Comparison of ENCODE assay signal across 16 cellular contexts in genomic region chr2:9471212-9471611, GRCh38. TPM values are rescaled to one million over a fixed set of nuclear protein-coding genes. Genes with fewer than 3 reads are reported as not detected.
DNase-seq lines count a peak whose midpoint lies in the region; ATAC-seq and TF ChIP-seq lines count a peak whose summit lies in the region.
"Had no signal": no experiment of that assay in that cellular context is flagged by ENCODE, and none has a peak within 500 bp of the region (broad histone marks: within the 10 kb centered on the region; RNA-seq: fewer than 3 reads in every experiment).

No MANE protein-coding gene starts in this region.

- DNase-seq in T-helper 17 cell: no peak
- peak; percentile 71 for DNase-seq in inferior parietal cortex (ENCODE audit: extremely low spot score)
- DNase-seq in occipital lobe (lab: John Stamatoyannopoulos, UW): peak; percentile 14
- DNase-seq in GM23338 (ENCODE audit: low spot score): no peak
- no peak for DNase-seq in cerebellar cortex (ENCODE audit: low spot score)
- DNase-seq: C1 segment of cervical spinal cord; Calu3; CD4-positive, alpha-beta memory T cell; COR-L47; DMS53; DMS79 treated with DMSO at 0.1 percent for 48 hours; GF-D8; GOT3 had no signal

- H3K27me3 Mint-ChIP-seq in T-helper 17 cell (no peaks in the 10 kb centered on the region), GM23338 (ENCODE audit: insufficient read depth, low read depth, poor library complexity) (peaks cover 12% of the 10 kb centered on the region)
- H3K27me3 Mint-ChIP-seq: CD4-positive, alpha-beta memory T cell had no signal

- H3K9me2 ChIP-seq in GM23338 (ENCODE audit: insufficient read depth): 0 out of 2 replicates have a peak, but pooled peaks cover under 1% of the 10 kb centered on the region

- H3K36me3 ChIP-seq in GM23338 (ENCODE audit: insufficient read depth): no peaks in the 10 kb centered on the region; the same call in 1 of the 2 replicates

- H2AFZ ChIP-seq in GM23338: no peak overlapping the region

- H3K27ac ChIP-seq in GM23338 (ENCODE audit: low read depth): no peak overlapping the region

- H3K4me1 Mint-ChIP-seq in T-helper 17 cell: peaks cover 15% of the 10 kb centered on the region
- peaks cover 11% of the 10 kb centered on the region for H3K4me1 Mint-ChIP-seq in GM23338

- peaks cover 22% of the 10 kb centered on the region for H3K27me3 ChIP-seq in GM23338 (ENCODE audit: insufficient read depth)

- no peaks in the 10 kb centered on the region for H3K9me3 Mint-ChIP-seq in GM23338
- H3K9me3 Mint-ChIP-seq: CD4-positive, alpha-beta memory T cell had no signal

- H3K4me3 ChIP-seq in GM23338: no peak overlapping the region
- H3K4me3 ChIP-seq: HAP-1 had no signal

- H3K36me3 Mint-ChIP-seq in T-helper 17 cell (ENCODE audit: low read depth) (no peaks in the 10 kb centered on the region), GM23338 (ENCODE audit: low read depth) (peaks cover 39% of the 10 kb centered on the region)

- H3F3A ChIP-seq in GM23338 (replicated peaks; ENCODE audit: low read depth): peaks cover 13% of the 10 kb centered on the region

- no peak overlapping the region for H3K4me3 Mint-ChIP-seq in T-helper 17 cell
- H3K4me3 Mint-ChIP-seq in GM23338: no peak overlapping the region

- H3K4me2 ChIP-seq in GM23338: no peak overlapping the region

- H3K27ac Mint-ChIP-seq in T-helper 17 cell (peak overlapping the region; percentile 37), GM23338 (no peak overlapping the region)

- no peak for ATAC-seq in T-helper 17 cell
- ATAC-seq in HG02571 (IDR thresholded peaks at IDR 0.05; ENCODE audit: unreplicated experiment): no peak
- no peak for ATAC-seq in GM23338

- no peaks in the 10 kb centered on the region for H3K79me2 ChIP-seq in GM23338 (replicated peaks; ENCODE audit: insufficient read depth)

- no peak for TF ChIP-seq CTCF in GM23338 (conservative IDR thresholded peaks at IDR 0.05; ENCODE audit: low read depth in 2 of 2)

- H4K20me1 ChIP-seq in GM23338 (replicated peaks; ENCODE audit: insufficient read depth): peaks cover 4% of the 10 kb centered on the region

- no peaks in the 10 kb centered on the region for H3K9me3 ChIP-seq in T-helper 17 cell (ENCODE audit: control insufficient read depth, low read length, poor library complexity, severe bottlenecking)
- H3K9me3 ChIP-seq: HAP-1 had no signal

- H3K4me1 ChIP-seq in GM23338 (ENCODE audit: insufficient read depth): peaks cover 10% of the 10 kb centered on the region; the same call in 1 of the 2 replicates

TF ChIP-seq in GM23338, 12 proteins besides CTCF, POLR2A, EP300 and RAD21 (continues in another document):
- TF ChIP-seq JUNB (IDR thresholded peaks at IDR 0.05; ENCODE audit: unreplicated experiment): no peak
- TF ChIP-seq CREB1 (CRISPR knock-in tag; IDR thresholded peaks at IDR 0.05; ENCODE audit: low read depth): no peak
- TF ChIP-seq, protein P1, sequence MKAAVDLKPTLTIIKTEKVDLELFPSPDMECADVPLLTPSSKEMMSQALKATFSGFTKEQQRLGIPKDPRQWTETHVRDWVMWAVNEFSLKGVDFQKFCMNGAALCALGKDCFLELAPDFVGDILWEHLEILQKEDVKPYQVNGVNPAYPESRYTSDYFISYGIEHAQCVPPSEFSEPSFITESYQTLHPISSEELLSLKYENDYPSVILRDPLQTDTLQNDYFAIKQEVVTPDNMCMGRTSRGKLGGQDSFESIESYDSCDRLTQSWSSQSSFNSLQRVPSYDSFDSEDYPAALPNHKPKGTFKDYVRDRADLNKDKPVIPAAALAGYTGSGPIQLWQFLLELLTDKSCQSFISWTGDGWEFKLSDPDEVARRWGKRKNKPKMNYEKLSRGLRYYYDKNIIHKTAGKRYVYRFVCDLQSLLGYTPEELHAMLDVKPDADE (IDR thresholded peaks at IDR 0.05): no peak
- TF ChIP-seq, protein P2, sequence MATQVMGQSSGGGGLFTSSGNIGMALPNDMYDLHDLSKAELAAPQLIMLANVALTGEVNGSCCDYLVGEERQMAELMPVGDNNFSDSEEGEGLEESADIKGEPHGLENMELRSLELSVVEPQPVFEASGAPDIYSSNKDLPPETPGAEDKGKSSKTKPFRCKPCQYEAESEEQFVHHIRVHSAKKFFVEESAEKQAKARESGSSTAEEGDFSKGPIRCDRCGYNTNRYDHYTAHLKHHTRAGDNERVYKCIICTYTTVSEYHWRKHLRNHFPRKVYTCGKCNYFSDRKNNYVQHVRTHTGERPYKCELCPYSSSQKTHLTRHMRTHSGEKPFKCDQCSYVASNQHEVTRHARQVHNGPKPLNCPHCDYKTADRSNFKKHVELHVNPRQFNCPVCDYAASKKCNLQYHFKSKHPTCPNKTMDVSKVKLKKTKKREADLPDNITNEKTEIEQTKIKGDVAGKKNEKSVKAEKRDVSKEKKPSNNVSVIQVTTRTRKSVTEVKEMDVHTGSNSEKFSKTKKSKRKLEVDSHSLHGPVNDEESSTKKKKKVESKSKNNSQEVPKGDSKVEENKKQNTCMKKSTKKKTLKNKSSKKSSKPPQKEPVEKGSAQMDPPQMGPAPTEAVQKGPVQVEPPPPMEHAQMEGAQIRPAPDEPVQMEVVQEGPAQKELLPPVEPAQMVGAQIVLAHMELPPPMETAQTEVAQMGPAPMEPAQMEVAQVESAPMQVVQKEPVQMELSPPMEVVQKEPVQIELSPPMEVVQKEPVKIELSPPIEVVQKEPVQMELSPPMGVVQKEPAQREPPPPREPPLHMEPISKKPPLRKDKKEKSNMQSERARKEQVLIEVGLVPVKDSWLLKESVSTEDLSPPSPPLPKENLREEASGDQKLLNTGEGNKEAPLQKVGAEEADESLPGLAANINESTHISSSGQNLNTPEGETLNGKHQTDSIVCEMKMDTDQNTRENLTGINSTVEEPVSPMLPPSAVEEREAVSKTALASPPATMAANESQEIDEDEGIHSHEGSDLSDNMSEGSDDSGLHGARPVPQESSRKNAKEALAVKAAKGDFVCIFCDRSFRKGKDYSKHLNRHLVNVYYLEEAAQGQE (IDR thresholded peaks at IDR 0.05; ENCODE audit: unreplicated experiment): no peak
- no peak for TF ChIP-seq EZH2 (IDR thresholded peaks at IDR 0.05; ENCODE audit: low read depth, unreplicated experiment)
- TF ChIP-seq ZNF331 (CRISPR knock-in tag; IDR thresholded peaks at IDR 0.05; ENCODE audit: low read depth): no peak
- no peak for TF ChIP-seq NANOG (IDR thresholded peaks at IDR 0.05; ENCODE audit: borderline replicate concordance)
- TF ChIP-seq POLR2AphosphoS5 (IDR thresholded peaks at IDR 0.05; ENCODE audit: low read depth): no peak
- TF ChIP-seq ZNF114 (CRISPR knock-in tag; IDR thresholded peaks at IDR 0.05): no peak

RNA-seq across cellular contexts. Expression of gene IAH1, which starts 3.1 kb away (rescaled TPM):
- total RNA-seq in T-helper 17 cell: 10 to 100 TPM; 43.6 to 45.2 TPM
- 78.1 TPM for total RNA-seq in occipital lobe
- 12.7 and 13.3 TPM in 2 replicates for total RNA-seq in GM23338 (2014; rRNA removed; shearing (Covaris generic))
- polyA plus RNA-seq in GM23338 (2016; fragmentation: Nextera tagmentation; extraction: Ambion mirVana): 33.7 and 35.0 TPM in 2 replicates
- total RNA-seq: G401 had no signal

RNA-seq across cellular contexts. Expression of gene CPSF3, which starts 47.8 kb away (rescaled TPM):
- total RNA-seq in T-helper 17 cell (10 to 100 TPM; 18.1 to 19.0 TPM), occipital lobe (34.6 TPM)
- 105 and 123 TPM in 2 replicates for total RNA-seq in GM23338 (2014; rRNA removed; shearing (Covaris generic))
- polyA plus RNA-seq in GM23338 (2016; fragmentation: Nextera tagmentation; extraction: Ambion mirVana): 74.9 and 77.1 TPM in 2 replicates

RNA-seq across cellular contexts. Expression of gene ITGB1BP1, which starts 47.9 kb away (rescaled TPM):
- total RNA-seq in T-helper 17 cell (10 to 100 TPM; 62.6 to 74.9 TPM), occipital lobe (60.7 TPM)
- 19.2 and 29.1 TPM in 2 replicates for total RNA-seq in GM23338 (2014; rRNA removed; shearing (Covaris generic))
- 47.9 and 63.5 TPM in 2 replicates for polyA plus RNA-seq in GM23338 (2016; fragmentation: Nextera tagmentation; extraction: Ambion mirVana)

Comparison
In these comparisons a context has a peak if more than half of its experiments do, and no peak if none do; other contexts are left out.
1. DNase-seq: peak in inferior parietal cortex (single experiment) and occipital lobe (single experiment); none in T-helper 17 cell (0 of 3), GM23338 (single experiment) and cerebellar cortex (single experiment).